22 cellular contexts compared by ENCODE assay signal in genomic region chr13:94886191-94886590, GRCh38.
DNase-seq lines count a peak whose midpoint lies in the region; ATAC-seq and TF ChIP-seq lines count a peak whose summit lies in the region.
"Had no signal": no experiment of that assay in that cellular context is flagged by ENCODE, and none has a peak within 500 bp of the region (broad histone marks: within the 10 kb centered on the region; RNA-seq: fewer than 3 reads in every experiment).

No MANE protein-coding gene starts in this region.

- DNase-seq in A172 (ENCODE audit: low spot score) (peak; percentile 86), GM04503 (ENCODE audit: low read depth) (peak; percentile 69), T1000 (lab: John Stamatoyannopoulos, UW) (peak; percentile 14), fibroblast of the aortic adventitia (ENCODE audit: low read depth) (peak; percentile 12), NCI-H2107 treated with DMSO at 0.1 percent for 48 hours (lab: John Stamatoyannopoulos, UW; ENCODE audit: unreplicated experiment) (no peak), sigmoid colon (no peak)
- no peak for DNase-seq in activated T-helper 2 cell treated with anti-CD3 and anti-CD28 coated beads, Interferon-gamma antibody, Interleukin-2, Interleukin-4, amounts not matched to agents 10 μg/mL and 5 μg/mL and 100 μg/mL, durations not matched to agents 14 hours and 24 hours and 36 hours (ENCODE audit: low spot score)
- DNase-seq: 8988T; activated CD4-positive, alpha-beta T cell treated with anti-CD3 and anti-CD28 coated beads for 4 hours; activated effector memory CD4-positive, alpha-beta T cell treated with anti-CD3 and anti-CD28 coated beads, Interleukin-2, amount 50 U/mL, for 16 hours; amygdala; CD8-positive, alpha-beta T cell; foreskin melanocyte; left ventricle myocardium inferior; mucosa of descending colon; NCI-H1417; NCI-H774; retina; thyroid gland had no signal

- H3K27ac Mint-ChIP-seq in activated T-helper 2 cell treated with anti-CD3 and anti-CD28 coated beads, Interferon-gamma antibody, Interleukin-2, Interleukin-4, amounts not matched to agents 10 μg/mL and 5 μg/mL and 100 μg/mL, durations not matched to agents 14 hours and 24 hours and 36 hours = no peak overlapping the region
- H3K27ac Mint-ChIP-seq: CD8-positive, alpha-beta T cell; stimulated activated memory B cell treated with anti-CD40 and anti-IgM and Interleukin-4, amounts not matched to agents 10 μg/mL and 1 μg/mL and 100 μg/mL, for 72 hours had no signal

- H3K4me1 ChIP-seq in sigmoid colon = no peaks in the 10 kb centered on the region
- H3K4me1 ChIP-seq: left ventricle myocardium inferior, thyroid gland had no signal

- no peak for TF ChIP-seq POLR2A in sigmoid colon (IDR thresholded peaks at IDR 0.05)

- no peak overlapping the region for H3K27ac ChIP-seq in sigmoid colon
- H3K27ac ChIP-seq: left ventricle myocardium inferior, thyroid gland had no signal

- H3K9me3 Mint-ChIP-seq in activated T-helper 2 cell treated with anti-CD3 and anti-CD28 coated beads, Interferon-gamma antibody, Interleukin-2, Interleukin-4, amounts not matched to agents 10 μg/mL and 5 μg/mL and 100 μg/mL, durations not matched to agents 14 hours and 24 hours and 36 hours = no peaks in the 10 kb centered on the region
- H3K9me3 Mint-ChIP-seq: CD8-positive, alpha-beta T cell had no signal

- H3K4me3 ChIP-seq in fibroblast of the aortic adventitia (ENCODE audit: low read depth, low read length) (no peak overlapping the region), sigmoid colon (no peak overlapping the region)
- H3K4me3 ChIP-seq: left ventricle myocardium inferior, mucosa of descending colon, thyroid gland had no signal

- H3K27me3 ChIP-seq in sigmoid colon = no peaks in the 10 kb centered on the region
- H3K27me3 ChIP-seq: thyroid gland had no signal

- intact Hi-C loops in activated T-helper 2 cell treated with anti-CD3 and anti-CD28 coated beads, Interferon-gamma antibody, Interleukin-2, Interleukin-4, amounts not matched to agents 10 μg/mL and 5 μg/mL and 100 μg/mL, durations not matched to agents 14 hours and 24 hours and 36 hours (cut with micrococcal nuclease) = no loop called here
- intact Hi-C loops in sigmoid colon (cut with DNase I) = no loop called here

- ATAC-seq in HG03045 (IDR thresholded peaks at IDR 0.05; ENCODE audit: unreplicated experiment) = no peak
- ATAC-seq: CD8-positive, alpha-beta T cell; mucosa of descending colon; Panc1; stimulated activated memory B cell treated with anti-CD40 and anti-IgM and Interleukin-4, amounts not matched to agents 10 μg/mL and 1 μg/mL and 100 μg/mL, for 72 hours had no signal

- TF ChIP-seq EP300 in sigmoid colon (IDR thresholded peaks at IDR 0.05) = no peak

- H3K36me3 ChIP-seq in sigmoid colon = no peaks in the 10 kb centered on the region
- H3K36me3 ChIP-seq: left ventricle myocardium inferior, thyroid gland had no signal

- no peak overlapping the region for H3K4me3 Mint-ChIP-seq in activated T-helper 2 cell treated with anti-CD3 and anti-CD28 coated beads, Interferon-gamma antibody, Interleukin-2, Interleukin-4, amounts not matched to agents 10 μg/mL and 5 μg/mL and 100 μg/mL, durations not matched to agents 14 hours and 24 hours and 36 hours (ENCODE audit: low read depth)
- H3K4me3 Mint-ChIP-seq: CD8-positive, alpha-beta T cell; stimulated activated memory B cell treated with anti-CD40 and anti-IgM and Interleukin-4, amounts not matched to agents 10 μg/mL and 1 μg/mL and 100 μg/mL, for 72 hours had no signal

- no peaks in the 10 kb centered on the region for H3K27me3 Mint-ChIP-seq in activated T-helper 2 cell treated with anti-CD3 and anti-CD28 coated beads, Interferon-gamma antibody, Interleukin-2, Interleukin-4, amounts not matched to agents 10 μg/mL and 5 μg/mL and 100 μg/mL, durations not matched to agents 14 hours and 24 hours and 36 hours (ENCODE audit: low read depth)
- H3K27me3 Mint-ChIP-seq: stimulated activated memory B cell treated with anti-CD40 and anti-IgM and Interleukin-4, amounts not matched to agents 10 μg/mL and 1 μg/mL and 100 μg/mL, for 72 hours had no signal

- H3K4me1 Mint-ChIP-seq in activated T-helper 2 cell treated with anti-CD3 and anti-CD28 coated beads, Interferon-gamma antibody, Interleukin-2, Interleukin-4, amounts not matched to agents 10 μg/mL and 5 μg/mL and 100 μg/mL, durations not matched to agents 14 hours and 24 hours and 36 hours (ENCODE audit: low read depth) = no peaks in the 10 kb centered on the region
- H3K4me1 Mint-ChIP-seq: stimulated activated memory B cell treated with anti-CD40 and anti-IgM and Interleukin-4, amounts not matched to agents 10 μg/mL and 1 μg/mL and 100 μg/mL, for 72 hours had no signal

- H3K36me3 Mint-ChIP-seq in activated T-helper 2 cell treated with anti-CD3 and anti-CD28 coated beads, Interferon-gamma antibody, Interleukin-2, Interleukin-4, amounts not matched to agents 10 μg/mL and 5 μg/mL and 100 μg/mL, durations not matched to agents 14 hours and 24 hours and 36 hours (ENCODE audit: low read depth) = no peaks in the 10 kb centered on the region
- H3K36me3 Mint-ChIP-seq: CD8-positive, alpha-beta T cell; stimulated activated memory B cell treated with anti-CD40 and anti-IgM and Interleukin-4, amounts not matched to agents 10 μg/mL and 1 μg/mL and 100 μg/mL, for 72 hours had no signal

- TF ChIP-seq CTCF in fibroblast of the aortic adventitia (IDR thresholded peaks at IDR 0.05; ENCODE audit: insufficient read depth, low read length) (no peak), sigmoid colon (IDR thresholded peaks at IDR 0.05) (no peak)

- H3K9me3 ChIP-seq in sigmoid colon = no peaks in the 10 kb centered on the region
- H3K9me3 ChIP-seq: left ventricle myocardium inferior, mucosa of descending colon, thyroid gland had no signal

- 51 to 81% methylated on average over 2 of the region's 2 CpGs for WGBS in sigmoid colon, 2 donors

Comparison
In these comparisons a context has a peak if more than half of its experiments do, and no peak if none do; other contexts are left out.
1. DNase-seq: peak in A172 (single experiment), GM04503 (single experiment), T1000 (single experiment) and fibroblast of the aortic adventitia (single experiment); none in NCI-H2107 treated with DMSO at 0.1 percent for 48 hours (single experiment), activated T-helper 2 cell treated with anti-CD3 and anti-CD28 coated beads, Interferon-gamma antibody, Interleukin-2, Interleukin-4, amounts not matched to agents 10 μg/mL and 5 μg/mL and 100 μg/mL, durations not matched to agents 14 hours and 24 hours and 36 hours (single experiment) and sigmoid colon (single experiment).